27 cellular contexts compared by ENCODE assay signal in genomic region chr14:78535041-78535440, GRCh38.
"Had no signal": no experiment of that assay in that cellular context is flagged by ENCODE, and none has a peak within 500 bp of the region (broad histone marks: within the 10 kb centered on the region; RNA-seq: fewer than 3 reads in every experiment).

No MANE protein-coding gene starts in this region.

- H3K4me1 ChIP-seq: lower lobe of right lung, neural progenitor cell, right atrium auricular region, testis, thyroid gland, transverse colon, upper lobe of left lung had no signal

- H3K9me3 ChIP-seq: lower lobe of right lung, neutrophil, right atrium auricular region, right lobe of liver, stomach, testis, thyroid gland, transverse colon, upper lobe of left lung had no signal

- H3K27ac ChIP-seq: lower lobe of right lung, neural progenitor cell, neutrophil, right atrium auricular region, right lobe of liver, stomach, testis, thyroid gland, transverse colon, upper lobe of left lung had no signal

- DNase-seq: hippocampal formation; kidney glomerular epithelial cell; left cardiac atrium; lower lobe of right lung; mammary epithelial cell; mesenchymal stem cell; naive B cell; natural killer cell; nephron progenitor cell; occipital lobe; right lobe of liver; stimulated activated CD4-positive, alpha-beta T cell treated with anti-CD3 and anti-CD28 coated beads, Interleukin-12 subunit alpha, Interleukin-12 subunit beta, amount 100 ng/mL, for 4 hours; stimulated activated CD4-positive, alpha-beta T cell treated with anti-CD3 and anti-CD28 coated beads, Interleukin-15, amount 100 ng/mL, for 24 hours; stimulated activated CD4-positive, alpha-beta T cell treated with anti-CD3 and anti-CD28 coated beads, Interleukin-2, amount 100 ng/mL, for 24 hours; stimulated activated CD4-positive, alpha-beta T cell treated with anti-CD3 and anti-CD28 coated beads, Interleukin-4, amount 100 ng/mL, for 1 hour; stimulated activated naive B cell treated with anti-CD40 and anti-IgM and Interleukin-4, amounts not matched to agents 10 μg/mL and 1 μg/mL and 100 μg/mL, for 72 hours; stimulated activated naive CD8-positive, alpha-beta T cell treated with anti-CD3 and anti-CD28 coated beads, Interleukin-15, Interleukin-2, amounts not matched to agents 100 U/mL and 50 U/mL, for 24 hours; stomach; testis; thyroid gland; transverse colon; upper lobe of left lung had no signal

- H3K4me3 ChIP-seq: lower lobe of right lung, neural progenitor cell, right atrium auricular region, right lobe of liver, stomach, testis, thyroid gland, transverse colon, upper lobe of left lung had no signal

- H3K4me2 ChIP-seq: neural progenitor cell had no signal

- H3K36me3 ChIP-seq: lower lobe of right lung, neural progenitor cell, neutrophil, right atrium auricular region, right lobe of liver, stomach, thyroid gland, transverse colon, upper lobe of left lung had no signal

- H3K27me3 ChIP-seq: neural progenitor cell, neutrophil, right atrium auricular region, right lobe of liver, stomach, testis, thyroid gland, transverse colon, upper lobe of left lung had no signal

- ATAC-seq: left cardiac atrium; left lobe of liver; lower lobe of right lung; natural killer cell; stimulated activated naive B cell treated with anti-CD40 and anti-IgM and Interleukin-4, amounts not matched to agents 10 μg/mL and 1 μg/mL and 100 μg/mL, for 72 hours; stimulated activated naive CD8-positive, alpha-beta T cell treated with anti-CD3 and anti-CD28 coated beads, Interleukin-15, Interleukin-2, amounts not matched to agents 100 U/mL and 50 U/mL, for 24 hours had no signal

- H3K9ac ChIP-seq: neural progenitor cell had no signal

- FAIRE-seq: keratinocyte had no signal

- H2AFZ ChIP-seq: neural progenitor cell had no signal
